8 cellular contexts compared by ENCODE assay signal in genomic region chrX:151922692-151923091, GRCh38. TPM values are rescaled to one million over a fixed set of nuclear protein-coding genes. Genes with fewer than 3 reads are reported as not detected.
"Had no signal": no experiment of that assay in that cellular context is flagged by ENCODE, and none has a peak within 500 bp of the region (broad histone marks: within the 10 kb centered on the region; RNA-seq: fewer than 3 reads in every experiment).

No MANE protein-coding gene starts in this region.

- H3K9me3 ChIP-seq: HAP-1 had no signal

- H3K4me1 ChIP-seq: HAP-1 had no signal

- H3K27ac ChIP-seq: GM23248 had no signal

- H3K36me3 ChIP-seq: HAP-1 had no signal

- DNase-seq: GM23248, GOT3, H7, H9, HCEC 1CT, HFFc6 had no signal

- H3K4me3 ChIP-seq: GM23248, GM23338, HAP-1 had no signal

RNA-seq across cellular contexts. Expression of gene MAGEA4, which starts 10.0 kb away (rescaled TPM):
- total RNA-seq: GM23248, HFFc6 had no signal
- polyA plus RNA-seq: GM23248 had no signal
